In the genomic region with DNA sequence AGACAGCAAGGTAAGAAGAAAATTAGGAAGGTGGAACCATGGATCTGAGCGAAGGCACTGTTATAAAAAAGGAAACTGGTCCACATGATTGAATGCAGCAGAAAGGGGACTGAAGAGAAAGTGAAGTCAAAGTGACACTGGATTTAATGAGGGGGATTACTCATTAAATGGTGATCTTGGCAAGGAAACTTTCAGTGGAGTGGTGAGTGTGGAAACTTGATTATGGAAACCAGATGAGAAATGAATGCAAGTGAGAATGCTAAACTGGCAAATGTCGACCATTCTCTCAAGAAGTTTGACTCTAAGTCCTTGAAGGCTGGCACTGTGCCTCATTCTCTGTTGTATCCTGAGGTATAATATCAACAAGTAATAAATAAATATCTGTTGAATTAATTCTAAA, we compare ENCODE assay signal across 18 cellular contexts. TPM values are rescaled to one million over a fixed set of nuclear protein-coding genes. Genes with fewer than 3 reads are reported as not detected.
DNase-seq lines count a peak whose midpoint lies in the region; ATAC-seq and TF ChIP-seq lines count a peak whose summit lies in the region.
"Had no signal": no experiment of that assay in that cellular context is flagged by ENCODE, and none has a peak within 500 bp of the region (broad histone marks: within the 10 kb centered on the region; RNA-seq: fewer than 3 reads in every experiment).

No MANE protein-coding gene starts in this region.

- intact Hi-C loops in dorsolateral prefrontal cortex (cut with DNase I), result no loop called here

- no peaks in the 10 kb centered on the region for H3K27me3 ChIP-seq in dorsolateral prefrontal cortex

- H3K4me3 ChIP-seq in AG10803 (ENCODE audit: low read length), result no peak overlapping the region
- H3K4me3 ChIP-seq in dorsolateral prefrontal cortex, result no peak overlapping the region
- H3K4me3 ChIP-seq in foreskin fibroblast (ENCODE audit: low read depth in 1 of 2, low read length in 2 of 2), result no peak overlapping the region
- H3K4me3 ChIP-seq: GM12878, HAP-1 had no signal

- TF ChIP-seq CTCF in AG10803 (conservative IDR thresholded peaks at IDR 0.05; ENCODE audit: low read length) (no peak), dorsolateral prefrontal cortex (IDR thresholded peaks at IDR 0.05 in 54 of 56, conservative IDR thresholded peaks at IDR 0.05 in 2 of 56; ENCODE audit: low read depth in 1 of 56, partially characterized antibody in 56 of 56) (no peak), foreskin fibroblast (IDR thresholded peaks at IDR 0.05; ENCODE audit: low read depth, low read length) (no peak)

- peak; percentile 79 for DNase-seq in AG10803 (ENCODE audit: low read depth)
- peak; percentile 25 for DNase-seq in GM04503 (ENCODE audit: low read depth)
- no peak for DNase-seq in dorsolateral prefrontal cortex
- DNase-seq in foreskin fibroblast, result peak; percentile 34 to 75
- no peak for DNase-seq in stimulated activated naive CD4-positive, alpha-beta T cell treated with Interleukin-2 at 50 U/mL for 16 hours (lab: John Stamatoyannopoulos, UW)
- no peak for DNase-seq in activated naive CD4-positive, alpha-beta T cell treated with anti-CD3 and anti-CD28 coated beads, Interleukin-2, amount 50 U/mL, for 16 hours
- DNase-seq: 8988T; AML-193; Caco-2; CD4-positive, alpha-beta T cell; GDM1 had no signal

- ATAC-seq in GM18870 (IDR thresholded peaks at IDR 0.05; ENCODE audit: unreplicated experiment), result no peak
- no peak for ATAC-seq in GM21381 (IDR thresholded peaks at IDR 0.05; ENCODE audit: unreplicated experiment)
- ATAC-seq: GM12878 had no signal

- H3K27ac ChIP-seq in dorsolateral prefrontal cortex, result peak overlapping the region in 36 of 59 donors; percentile 2 to 100 (median 94)
- H3K27ac ChIP-seq: C4-2B, HL-60, KMS-11 had no signal

RNA-seq across cellular contexts. Expression of a gene that starts 23.3 kb away (rescaled TPM):
- total RNA-seq in dorsolateral prefrontal cortex, result 10 to 100 TPM; 33.1 to 91.2 (median 49.7) TPM

RNA-seq across cellular contexts. Expression of a gene that starts 37.3 kb away (rescaled TPM):
- total RNA-seq in dorsolateral prefrontal cortex, result 10 to 100 TPM; 22.0 to 71.3 (median 38.2) TPM

Comparison
In these comparisons a context has a peak if more than half of its experiments do, and no peak if none do; other contexts are left out.
1. DNase-seq: peak in AG10803 (single experiment), GM04503 (single experiment) and foreskin fibroblast (2 of 2); none in dorsolateral prefrontal cortex (0 of 10), stimulated activated naive CD4-positive, alpha-beta T cell treated with Interleukin-2 at 50 U/mL for 16 hours (single experiment) and activated naive CD4-positive, alpha-beta T cell treated with anti-CD3 and anti-CD28 coated beads, Interleukin-2, amount 50 U/mL, for 16 hours (single experiment).